Comparison of ENCODE assay signal across 1 cellular context in genomic region chr6:71299541-71300470, GRCh38.
TF ChIP-seq lines count a peak whose summit lies in the region.

No MANE protein-coding gene starts in this region.

TF ChIP-seq in H1, 55 proteins besides CTCF, POLR2A, EP300 and RAD21:
- TF ChIP-seq RNF2 (IDR thresholded peaks at IDR 0.05; ENCODE audit: borderline replicate concordance, low read depth, low read length, missing control alignments, poor library complexity, severe bottlenecking) (no peak), CBX5 (IDR thresholded peaks at IDR 0.05; ENCODE audit: low read depth, low read length) (no peak), SUZ12 (IDR thresholded peaks at IDR 0.05; ENCODE audit: low read length) (no peak), NANOG (IDR thresholded peaks at IDR 0.05; ENCODE audit: insufficient read depth, low read depth, low read length, poor library complexity, severe bottlenecking) (no peak), GTF2F1 (IDR thresholded peaks at IDR 0.05; ENCODE audit: borderline replicate concordance, low read depth, low read length) (no peak), EGR1 (IDR thresholded peaks at IDR 0.05; ENCODE audit: borderline replicate concordance, low read depth, low read length) (no peak), ATF3 (IDR thresholded peaks at IDR 0.05; ENCODE audit: insufficient read depth, low read depth, low read length) (no peak), KDM1A (IDR thresholded peaks at IDR 0.05; ENCODE audit: borderline replicate concordance, low read length) (no peak), TCF12 (IDR thresholded peaks at IDR 0.05; ENCODE audit: low read depth, low read length) (no peak), TAF7 (optimal IDR thresholded peaks at IDR 0.05; ENCODE audit: borderline replicate concordance, low read depth, low read length) (no peak), ASH2L (IDR thresholded peaks at IDR 0.05; ENCODE audit: low read length) (no peak), YY1 (IDR thresholded peaks at IDR 0.05; ENCODE audit: low read depth, low read length) (no peak), TAF1 (IDR thresholded peaks at IDR 0.05; ENCODE audit: low read depth, low read length) (no peak), SIX5 (IDR thresholded peaks at IDR 0.05; ENCODE audit: low read depth, low read length) (no peak), PHF8 (conservative IDR thresholded peaks at IDR 0.05; ENCODE audit: low read depth, low read length) (no peak)
